ENCODE assay signal across 1 cellular context in genomic region chr4:153113061-153113837, GRCh38.
TF ChIP-seq lines count a peak whose summit lies in the region.

No MANE protein-coding gene starts in this region.

TF ChIP-seq in IMR-90, 13 proteins besides CTCF, POLR2A, EP300 and RAD21 (continued from another document):
- TF ChIP-seq USF2 (IDR thresholded peaks at IDR 0.05; ENCODE audit: low read depth, low read length) = no peak
TF ChIP-seq in IMR-90: peak in this region for 0.
